ENCODE assay signal across 8 cellular contexts in the genomic region with DNA sequence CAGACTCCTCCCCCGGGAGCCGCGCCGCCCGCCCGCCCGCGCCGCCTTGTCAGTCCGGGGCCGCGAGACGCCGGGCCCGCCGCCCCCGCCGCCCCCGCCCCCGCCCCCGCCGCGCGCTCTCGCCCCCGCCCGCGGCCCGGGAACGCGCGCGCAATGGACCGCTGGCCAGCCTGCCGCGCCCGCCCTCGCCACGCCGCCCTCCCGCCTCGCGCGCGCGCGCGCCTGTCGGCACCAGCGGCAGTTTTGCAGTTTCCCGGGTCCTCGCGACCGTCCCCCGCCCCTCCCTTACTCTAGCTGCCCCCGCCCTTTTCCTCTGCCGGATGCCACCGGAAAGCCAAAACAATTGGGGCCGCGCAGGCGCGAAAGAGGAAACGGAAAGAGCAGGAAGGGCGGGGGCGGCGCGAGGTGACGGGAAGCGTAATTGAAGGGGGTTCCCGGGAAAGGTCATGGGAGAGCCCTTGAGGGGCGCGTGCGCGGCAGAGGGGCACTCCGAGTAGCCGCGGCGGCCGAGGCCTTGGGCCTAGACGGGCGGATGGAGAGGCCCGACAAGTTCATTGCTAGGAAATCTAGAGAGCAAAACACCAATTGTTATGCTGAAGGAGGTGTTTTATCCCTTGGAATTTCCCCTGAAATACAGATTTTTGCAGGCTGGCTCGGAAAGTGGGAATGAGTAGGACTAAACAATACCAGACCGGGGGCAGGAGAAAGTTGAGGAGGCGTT. TPM values are rescaled to one million over a fixed set of nuclear protein-coding genes. Genes with fewer than 3 reads are reported as not detected.
DNase-seq lines count a peak whose midpoint lies in the region; ATAC-seq and TF ChIP-seq lines count a peak whose summit lies in the region.

No MANE protein-coding gene starts in this region.

- no peaks in the 10 kb centered on the region for H3K9me3 ChIP-seq in mucosa of stomach (ENCODE audit: control insufficient read depth, low read length)

- peak overlapping the region; percentile 86 to 98 (median 93) for H3K4me3 Mint-ChIP-seq in IgD-negative memory B cell

- H3K36me3 Mint-ChIP-seq in IgD-negative memory B cell: no peaks in the 10 kb centered on the region

- no peaks in the 10 kb centered on the region for H3K27me3 ChIP-seq in mucosa of stomach (ENCODE audit: control insufficient read depth, insufficient read depth, low read length)

- peaks cover 3% of the 10 kb centered on the region for H3K27me3 Mint-ChIP-seq in IgD-negative memory B cell

- H3K27ac Mint-ChIP-seq in IgD-negative memory B cell: peak overlapping the region; percentile 99 to 100 (median 100)

- peaks cover 10% of the 10 kb centered on the region for H3K4me1 ChIP-seq in mucosa of stomach (ENCODE audit: control insufficient read depth, insufficient read depth, low read length)

- peak; percentile 52 for ATAC-seq in GM21576 (IDR thresholded peaks at IDR 0.05; ENCODE audit: unreplicated experiment)

- TF ChIP-seq POLR2A in erythroblast (IDR thresholded peaks at IDR 0.05; ENCODE audit: low read length): peak; percentile 68

- no peaks in the 10 kb centered on the region for H3K36me3 ChIP-seq in mucosa of stomach (ENCODE audit: control insufficient read depth, insufficient read depth, low read length)

- H3K4me1 Mint-ChIP-seq in IgD-negative memory B cell: peaks cover 26 to 43% (median 40%) of the 10 kb centered on the region in 3 donors

- H3K9ac ChIP-seq in mucosa of stomach (ENCODE audit: low read length): peak overlapping the region; percentile 84

- DNase-seq in DMS153 (lab: John Stamatoyannopoulos, UW) (peak; percentile 96), OCI-M1 (lab: John Stamatoyannopoulos, UW) (peak; percentile 94), erythroblast (lab: John Stamatoyannopoulos, UW) (peak; percentile 94 to 95)
- peak; percentile 95 for DNase-seq in activated T-cell treated with anti-CD3 and anti-CD28 coated beads, Interleukin-2, amount 50 U/mL, for 1 hour
- peak; percentile 96 for DNase-seq in stimulated activated CD8-positive, alpha-beta memory T cell treated with anti-CD3 and anti-CD28 coated beads, Interleukin-7, amount 100 ng/mL, for 1 hour (ENCODE audit: low read depth in 2 of 2)

- peak overlapping the region; percentile 77 for H3K4me3 ChIP-seq in mucosa of stomach (ENCODE audit: low read length)

- no peaks in the 10 kb centered on the region for H3K9me3 Mint-ChIP-seq in IgD-negative memory B cell

RNA-seq across cellular contexts. Expression of a gene that starts 0.4 kb away (rescaled TPM):
- 21.0 TPM for polyA plus RNA-seq in IgD-negative memory B cell

Comparison
In these comparisons a context has a peak if more than half of its experiments do, and no peak if none do; other contexts are left out.
1. Peak in every context shown above with its lines: DNase-seq, ATAC-seq and H3K4me3 ChIP-seq.